18 cellular contexts compared by ENCODE assay signal in genomic region chr15:75554717-75555116, GRCh38. TPM values are rescaled to one million over a fixed set of nuclear protein-coding genes. Genes with fewer than 3 reads are reported as not detected.
DNase-seq lines count a peak whose midpoint lies in the region; ATAC-seq and TF ChIP-seq lines count a peak whose summit lies in the region.
"Had no signal": no experiment of that assay in that cellular context is flagged by ENCODE, and none has a peak within 500 bp of the region (broad histone marks: within the 10 kb centered on the region; RNA-seq: fewer than 3 reads in every experiment).

No MANE protein-coding gene starts in this region.

- DNase-seq in Right ventricle myocardium superior = no peak
- no peak for DNase-seq in left ventricle myocardium inferior
- peak; percentile 74 for DNase-seq in SK-MEL-5 (ENCODE audit: low read depth, low spot score)
- peak; percentile 42 for DNase-seq in fibroblast of pulmonary artery (ENCODE audit: low read depth)
- no peak for DNase-seq in type B pancreatic cell (ENCODE audit: extremely low spot score, unreplicated experiment)
- no peak for DNase-seq in NK-92 (lab: John Stamatoyannopoulos, UW; ENCODE audit: unreplicated experiment)
- DNase-seq in effector CD4-positive, alpha-beta T cell = no peak
- DNase-seq: activated CD8-positive, alpha-beta T cell treated with anti-CD3 and anti-CD28 coated beads, Interleukin-2, amount 10 ng/mL, durations not matched to agents 7 days and 5 days; activated gamma-delta T cell; erythroblast; NCI-H1105; NCI-H510A; ovary; SHP77 treated with DMSO at 0.1 percent for 48 hours; stimulated activated CD4-positive, alpha-beta T cell treated with anti-CD3 and anti-CD28 coated beads, Interleukin-15, amount 100 ng/mL, for 24 hours had no signal

- H3K36me3 Mint-ChIP-seq in type B pancreatic cell = peaks cover 8% of the 10 kb centered on the region

- no peaks in the 10 kb centered on the region for H3K36me3 ChIP-seq in left ventricle myocardium inferior
- H3K36me3 ChIP-seq: ovary had no signal

- peaks cover 29% of the 10 kb centered on the region for H3K4me1 ChIP-seq in left ventricle myocardium inferior
- H3K4me1 ChIP-seq: A549 had no signal

- H3K9me3 ChIP-seq in left ventricle myocardium inferior (replicated peaks) = no peaks in the 10 kb centered on the region
- H3K9me3 ChIP-seq: A549, ovary had no signal

- H3K27ac Mint-ChIP-seq in type B pancreatic cell = peak overlapping the region; percentile 18
- H3K27ac Mint-ChIP-seq: activated CD8-positive, alpha-beta T cell treated with anti-CD3 and anti-CD28 coated beads, Interleukin-2, amount 10 ng/mL, durations not matched to agents 7 days and 5 days had no signal

- intact Hi-C loops in Right ventricle myocardium superior (cut with DNase I) (no loop called here), left ventricle myocardium inferior (cut with micrococcal nuclease) (no loop called here)

- H3K4me3 ChIP-seq in left ventricle myocardium inferior (no peak overlapping the region), fibroblast of pulmonary artery (replicated peaks; ENCODE audit: low read depth, low read length) (no peak overlapping the region)
- H3K4me3 ChIP-seq: A549, ovary had no signal

- in situ Hi-C loops in SK-MEL-5 (cut with HindIII; ENCODE audit: low pct_unique_long_range_greater_than_20kb, low sequenced_read_pairs) = no loop called here

- no peak overlapping the region for H3K27ac ChIP-seq in left ventricle myocardium inferior (replicated peaks)
- H3K27ac ChIP-seq: A549, ovary had no signal

- H3K27me3 Mint-ChIP-seq in type B pancreatic cell = no peaks in the 10 kb centered on the region
- H3K27me3 Mint-ChIP-seq: central memory CD8-positive, alpha-beta T cell had no signal

- H3K27me3 ChIP-seq in left ventricle myocardium inferior (ENCODE audit: low read depth) = no peaks in the 10 kb centered on the region
- H3K27me3 ChIP-seq: ovary had no signal

- no peak for TF ChIP-seq CTCF in left ventricle myocardium inferior (IDR thresholded peaks at IDR 0.05; ENCODE audit: borderline replicate concordance)
- no peak for TF ChIP-seq CTCF in fibroblast of pulmonary artery (IDR thresholded peaks at IDR 0.05; ENCODE audit: low read length, missing control alignments)
- no peak for TF ChIP-seq CTCF in type B pancreatic cell (conservative IDR thresholded peaks at IDR 0.05)

- no peaks in the 10 kb centered on the region for H3K9me3 Mint-ChIP-seq in type B pancreatic cell
- H3K9me3 Mint-ChIP-seq: central memory CD8-positive, alpha-beta T cell had no signal

- ATAC-seq in Right ventricle myocardium superior (ENCODE audit: poor library complexity) (peak; percentile 46), HG03139 (IDR thresholded peaks at IDR 0.05; ENCODE audit: unreplicated experiment) (no peak)
- ATAC-seq: activated CD8-positive, alpha-beta T cell treated with anti-CD3 and anti-CD28 coated beads, Interleukin-2, amount 10 ng/mL, durations not matched to agents 7 days and 5 days had no signal

- H3K4me1 Mint-ChIP-seq in type B pancreatic cell (ENCODE audit: unreplicated experiment) = peaks cover 15% of the 10 kb centered on the region

- no peak overlapping the region for H3K4me3 Mint-ChIP-seq in type B pancreatic cell
- H3K4me3 Mint-ChIP-seq: activated CD8-positive, alpha-beta T cell treated with anti-CD3 and anti-CD28 coated beads, Interleukin-2, amount 10 ng/mL, durations not matched to agents 7 days and 5 days; central memory CD8-positive, alpha-beta T cell had no signal

RNA-seq across cellular contexts. Expression of gene PTPN9, which starts 24.4 kb away (rescaled TPM):
- 7.2 TPM for total RNA-seq in Right ventricle myocardium superior
- total RNA-seq in left ventricle myocardium inferior = 7.1 TPM
- total RNA-seq in SK-MEL-5 (2014; rRNA removed; shearing (Covaris generic)) = 20.0 and 21.0 TPM in 2 replicates
- polyA plus RNA-seq in SK-MEL-5 (2015; cell fraction: cytosol; rRNA removed) = 20.5 and 27.1 TPM in 2 replicates
- 8.9 and 9.8 TPM in 2 replicates for polyA plus RNA-seq in SK-MEL-5 (2015; cell fraction: nucleus; rRNA removed)
- 26.2 and 31.3 TPM in 2 replicates for total RNA-seq in type B pancreatic cell (ENCODE audit: low replicate concordance)

Comparison
In these comparisons a context has a peak if more than half of its experiments do, and no peak if none do; other contexts are left out.
1. DNase-seq: peak in SK-MEL-5 (single experiment) and fibroblast of pulmonary artery (single experiment); none in Right ventricle myocardium superior (single experiment), left ventricle myocardium inferior (single experiment), type B pancreatic cell (single experiment), NK-92 (single experiment) and effector CD4-positive, alpha-beta T cell (single experiment).